ENCODE assay signal across 29 cellular contexts in the genomic region with DNA sequence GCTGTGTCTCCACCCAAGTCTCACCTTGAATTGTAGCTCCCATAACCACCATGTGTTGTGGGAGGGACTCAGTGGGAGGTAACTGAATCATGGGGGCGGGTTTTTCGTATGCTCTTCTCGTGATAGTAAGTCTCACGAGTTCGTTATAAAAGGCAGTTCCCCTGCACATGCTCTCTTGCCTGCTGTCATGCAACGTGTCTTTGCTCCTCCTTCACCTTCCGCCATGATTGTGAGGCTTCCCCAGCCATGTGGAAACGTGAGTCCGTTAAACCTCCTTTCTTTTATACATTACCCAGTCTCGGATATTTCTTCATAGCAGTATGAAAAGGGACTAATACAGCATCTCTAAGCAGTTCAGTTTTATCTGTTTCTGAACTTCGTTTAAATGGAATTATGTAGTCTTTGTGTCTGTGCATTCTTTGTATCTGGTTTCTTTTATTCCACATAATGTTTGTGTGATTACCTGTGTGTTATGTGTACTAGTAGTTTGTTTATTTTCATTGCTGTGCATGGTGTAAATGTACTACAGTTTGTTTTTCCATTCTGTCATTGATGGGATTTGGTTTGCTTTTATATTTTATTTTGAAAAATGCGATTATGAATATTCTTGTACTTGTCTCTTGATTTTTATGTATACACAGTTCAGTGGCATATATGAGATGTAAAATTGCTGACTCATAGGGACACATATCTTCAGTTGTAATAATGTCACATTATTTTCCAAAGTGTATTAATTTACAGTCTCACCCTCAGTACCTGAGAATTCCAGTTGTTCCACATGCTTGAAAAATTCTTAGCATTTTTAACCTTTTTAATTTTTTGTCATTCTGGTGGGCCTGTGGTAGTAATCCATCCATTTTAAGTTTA.
"Had no signal": no experiment of that assay in that cellular context is flagged by ENCODE, and none has a peak within 500 bp of the region (broad histone marks: within the 10 kb centered on the region; RNA-seq: fewer than 3 reads in every experiment).

No MANE protein-coding gene starts in this region.

- ATAC-seq: activated naive CD4-positive, alpha-beta T cell treated with anti-CD3 and anti-CD28 coated beads, Interleukin-2, amount 50 U/mL, for 72 hours; activated naive CD8-positive, alpha-beta T cell treated with anti-CD3 and anti-CD28 coated beads, Interleukin-2, amount 50 U/mL, for 24 hours; activated T-cell treated with anti-CD3 and anti-CD28 coated beads, Interleukin-2, amount 50 U/mL, for 4 hours; body of pancreas; Panc1; Right ventricle myocardium inferior; T-helper 17 cell had no signal

- FAIRE-seq: bronchial epithelial cell, TTC549 had no signal

- H3K9me3 ChIP-seq: ascending aorta, body of pancreas, SJSA1 had no signal

- H3K4me3 ChIP-seq: ascending aorta, body of pancreas, SJSA1 had no signal

- H3K27ac ChIP-seq: ascending aorta, body of pancreas, SJSA1 had no signal

- H3K27me3 ChIP-seq: ascending aorta, body of pancreas, SJSA1 had no signal

- DNase-seq: activated B cell treated with CpG ODN at 0.5 μM for 24 hours; activated CD4-positive, alpha-beta memory T cell treated with anti-CD3 and anti-CD28 coated beads for 36 hours; activated CD4-positive, alpha-beta T cell treated with anti-CD3 and anti-CD28 coated beads for 1 hour; activated CD4-positive, alpha-beta T cell treated with anti-CD3 and anti-CD28 coated beads, Interleukin-2, amount 10 ng/mL, durations not matched to agents 7 days and 5 days; activated CD8-positive, alpha-beta memory T cell treated with anti-CD3 and anti-CD28 coated beads for 24 hours; activated effector memory CD4-positive, alpha-beta T cell treated with anti-CD3 and anti-CD28 coated beads, Interleukin-2, amount 50 U/mL, for 16 hours; activated naive CD4-positive, alpha-beta T cell treated with Interleukin-2 at 50 U/mL for 16 hours; activated naive CD8-positive, alpha-beta T cell treated with anti-CD3 and anti-CD28 coated beads, Interleukin-2, amount 50 U/mL, for 24 hours; activated T-cell treated with anti-CD3 and anti-CD28 coated beads, Interleukin-2, amount 50 U/mL, for 4 hours; amniotic stem cell; body of pancreas; central memory CD4-positive, alpha-beta T cell; cortex of kidney; Kasumi-1; NCI-H1048; NCI-H1694; NCI-H2029; NCI-H446; NCI-H524; RPMI8226; T-helper 17 cell; T-helper 9 cell had no signal

- H3K4me1 ChIP-seq: ascending aorta, body of pancreas, SJSA1 had no signal

- H3K36me3 ChIP-seq: ascending aorta, SJSA1 had no signal
